17 cellular contexts compared by ENCODE assay signal in genomic region chr14:25034803-25035681, GRCh38. TPM values are rescaled to one million over a fixed set of nuclear protein-coding genes. Genes with fewer than 3 reads are reported as not detected.
"Had no signal": no experiment of that assay in that cellular context is flagged by ENCODE, and none has a peak within 500 bp of the region (broad histone marks: within the 10 kb centered on the region; RNA-seq: fewer than 3 reads in every experiment).

No MANE protein-coding gene starts in this region.

- H3K36me3 ChIP-seq: brain microvascular endothelial cell, lower lobe of right lung, ovary, thyroid gland, uterus had no signal

- H3K27me3 ChIP-seq: brain microvascular endothelial cell, foreskin keratinocyte, ovary, thyroid gland, uterus had no signal

- H3K9me3 ChIP-seq: lower lobe of right lung, ovary, thyroid gland, uterus had no signal

- H3K4me3 ChIP-seq: lower lobe of right lung, ovary, thyroid gland, uterus had no signal

- H3K27ac ChIP-seq: brain microvascular endothelial cell, foreskin keratinocyte, lower lobe of right lung, ovary, thyroid gland, uterus had no signal

- H3K4me1 ChIP-seq: foreskin keratinocyte, lower lobe of right lung, uterus had no signal

- ATAC-seq: activated T-helper 17 cell treated with anti-CD3 and anti-CD28 coated beads, Interleukin-2, amount 50 U/mL, for 72 hours; foreskin keratinocyte; lower lobe of right lung; stimulated activated memory B cell treated with anti-CD40 and anti-IgM and Interleukin-4, amounts not matched to agents 10 μg/mL and 1 μg/mL and 100 μg/mL, for 72 hours had no signal

- DNase-seq: activated CD4-positive, alpha-beta T cell treated with anti-CD3 and anti-CD28 coated beads, Interleukin-2, amount 50 U/mL, for 4 hours; activated CD4-positive, CD25-positive, alpha-beta regulatory T cell treated with anti-CD3 and anti-CD28 coated beads, Interleukin-2, amount 50 U/mL, for 72 hours; activated naive CD4-positive, alpha-beta T cell treated with Interleukin-2 at 50 U/mL for 16 hours; anterior cingulate cortex; brain microvascular endothelial cell; cortex of kidney; effector CD8-positive, alpha-beta T cell; foreskin keratinocyte; lower lobe of right lung; naive B cell; ovary; stimulated activated CD4-positive, alpha-beta T cell treated with anti-CD3 and anti-CD28 coated beads, Interleukin-2, amount 100 ng/mL, for 48 hours; T-helper 9 cell; thyroid gland; uterus had no signal

RNA-seq across cellular contexts. Expression of gene STXBP6, which starts 14.9 kb away (rescaled TPM):
- total RNA-seq: activated T-helper 17 cell treated with anti-CD3 and anti-CD28 coated beads, Interleukin-2, amount 50 U/mL, for 72 hours had no signal
